ENCODE assay signal across 1 cellular context in the genomic region with DNA sequence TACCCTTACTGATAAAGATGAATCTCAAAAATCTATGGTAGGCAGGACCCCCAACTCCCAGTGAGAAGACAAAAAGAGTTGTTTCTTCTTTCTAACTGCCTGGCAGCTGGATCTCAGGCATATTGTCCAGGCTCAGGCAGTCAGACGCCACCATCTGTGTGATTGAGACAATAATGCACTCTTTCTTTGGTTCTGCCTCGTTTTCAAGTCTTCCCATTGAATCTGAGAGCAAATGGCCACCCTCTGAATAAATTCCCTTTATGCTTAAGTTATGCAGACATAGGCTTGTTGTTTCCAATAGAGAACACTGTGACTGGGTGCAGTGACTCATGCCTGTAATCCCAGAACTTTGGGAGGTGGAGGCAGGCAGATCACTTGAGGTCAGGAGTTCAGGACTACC.
TF ChIP-seq lines count a peak whose summit lies in the region.

No MANE protein-coding gene starts in this region.

TF ChIP-seq in HepG2, 621 proteins besides CTCF, POLR2A, EP300 and RAD21:
- TF ChIP-seq SMAD1 (CRISPR knock-in tag; IDR thresholded peaks at IDR 0.05; ENCODE audit: borderline replicate concordance, low read depth) (no peak), ZNF761 (CRISPR knock-in tag; conservative IDR thresholded peaks at IDR 0.05) (no peak), REL (CRISPR knock-in tag; conservative IDR thresholded peaks at IDR 0.05) (no peak), NFATC3 (CRISPR knock-in tag; IDR thresholded peaks at IDR 0.05) (no peak), MZF1 (CRISPR knock-in tag; IDR thresholded peaks at IDR 0.05; ENCODE audit: borderline replicate concordance) (no peak)
- TF ChIP-seq, protein P1, sequence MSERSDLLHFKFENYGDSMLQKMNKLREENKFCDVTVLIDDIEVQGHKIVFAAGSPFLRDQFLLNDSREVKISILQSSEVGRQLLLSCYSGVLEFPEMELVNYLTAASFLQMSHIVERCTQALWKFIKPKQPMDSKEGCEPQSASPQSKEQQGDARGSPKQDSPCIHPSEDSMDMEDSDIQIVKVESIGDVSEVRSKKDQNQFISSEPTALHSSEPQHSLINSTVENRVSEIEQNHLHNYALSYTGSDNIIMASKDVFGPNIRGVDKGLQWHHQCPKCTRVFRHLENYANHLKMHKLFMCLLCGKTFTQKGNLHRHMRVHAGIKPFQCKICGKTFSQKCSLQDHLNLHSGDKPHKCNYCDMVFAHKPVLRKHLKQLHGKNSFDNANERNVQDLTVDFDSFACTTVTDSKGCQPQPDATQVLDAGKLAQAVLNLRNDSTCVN (CRISPR knock-in tag; IDR thresholded peaks at IDR 0.05; ENCODE audit: borderline replicate concordance): no peak
- TF ChIP-seq, protein P2, sequence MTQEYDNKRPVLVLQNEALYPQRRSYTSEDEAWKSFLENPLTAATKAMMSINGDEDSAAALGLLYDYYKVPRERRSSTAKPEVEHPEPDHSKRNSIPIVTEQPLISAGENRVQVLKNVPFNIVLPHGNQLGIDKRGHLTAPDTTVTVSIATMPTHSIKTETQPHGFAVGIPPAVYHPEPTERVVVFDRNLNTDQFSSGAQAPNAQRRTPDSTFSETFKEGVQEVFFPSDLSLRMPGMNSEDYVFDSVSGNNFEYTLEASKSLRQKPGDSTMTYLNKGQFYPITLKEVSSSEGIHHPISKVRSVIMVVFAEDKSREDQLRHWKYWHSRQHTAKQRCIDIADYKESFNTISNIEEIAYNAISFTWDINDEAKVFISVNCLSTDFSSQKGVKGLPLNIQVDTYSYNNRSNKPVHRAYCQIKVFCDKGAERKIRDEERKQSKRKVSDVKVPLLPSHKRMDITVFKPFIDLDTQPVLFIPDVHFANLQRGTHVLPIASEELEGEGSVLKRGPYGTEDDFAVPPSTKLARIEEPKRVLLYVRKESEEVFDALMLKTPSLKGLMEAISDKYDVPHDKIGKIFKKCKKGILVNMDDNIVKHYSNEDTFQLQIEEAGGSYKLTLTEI (CRISPR knock-in tag; conservative IDR thresholded peaks at IDR 0.05): no peak
TF ChIP-seq in HepG2: peak in this region for 0.
